Comparison of ENCODE assay signal across 25 cellular contexts in the genomic region with DNA sequence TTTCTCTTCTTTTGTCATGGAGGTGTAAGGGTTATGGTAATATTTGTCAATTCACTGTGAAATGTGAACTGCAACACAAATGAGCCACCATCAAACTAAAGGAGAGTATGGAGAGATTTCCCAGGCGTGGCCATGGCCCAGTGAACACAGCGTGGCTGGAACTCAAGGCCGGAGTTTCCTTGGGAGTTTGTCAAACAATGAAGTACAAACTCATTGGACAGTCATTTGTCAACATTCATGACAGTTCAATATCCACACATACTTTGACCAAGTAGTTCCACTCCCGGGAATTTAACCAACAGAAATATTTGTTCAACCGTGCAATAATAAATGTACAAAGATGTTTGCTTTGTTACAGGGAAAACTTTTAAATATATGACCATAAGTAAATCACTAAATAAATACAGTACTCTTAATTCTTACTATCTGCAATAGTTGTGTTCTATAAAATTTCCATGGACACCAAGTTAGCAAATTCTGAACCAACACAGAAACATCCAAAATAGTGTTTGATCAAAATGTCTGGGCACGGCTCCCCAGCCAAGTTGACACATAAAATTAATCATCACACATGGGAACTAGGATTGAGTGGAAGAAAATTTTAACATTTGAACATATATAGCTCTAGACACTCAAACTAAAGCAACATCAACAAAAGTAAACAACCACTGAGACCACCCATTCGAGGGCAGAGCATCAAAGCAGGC.
DNase-seq lines count a peak whose midpoint lies in the region; ATAC-seq, FAIRE-seq and TF ChIP-seq lines count a peak whose summit lies in the region.
"Had no signal": no experiment of that assay in that cellular context is flagged by ENCODE, and none has a peak within 500 bp of the region (broad histone marks: within the 10 kb centered on the region; RNA-seq: fewer than 3 reads in every experiment).

No MANE protein-coding gene starts in this region.

- H3K4me3 ChIP-seq in right lobe of liver (no peak overlapping the region), prostate gland (no peak overlapping the region)
- H3K4me3 ChIP-seq: GM12878, GM23338 had no signal

- H3K27me3 ChIP-seq in right lobe of liver: peaks cover 0 to 9% of the 10 kb centered on the region in 2 donors
- H3K27me3 ChIP-seq in prostate gland (replicated peaks; ENCODE audit: insufficient read depth): no peaks in the 10 kb centered on the region

- TF ChIP-seq CTCF in right lobe of liver (IDR thresholded peaks at IDR 0.05) (no peak), prostate gland (IDR thresholded peaks at IDR 0.05) (no peak)

- H3K36me3 ChIP-seq in right lobe of liver (no peaks in the 10 kb centered on the region), prostate gland (no peaks in the 10 kb centered on the region)

- peak; percentile 49 for FAIRE-seq in RCC 7860 (lab: Jason Lieb, UNC)
- FAIRE-seq: GM12878 had no signal

- ATAC-seq in right lobe of liver (peak; percentile 90 to 99 (median 96)), HG03457 (IDR thresholded peaks at IDR 0.05; ENCODE audit: unreplicated experiment) (no peak)
- ATAC-seq: GM12878, GM23338, HCT116, PC-3, SK-N-SH treated with all-trans-retinoic acid at 6 μM for 48 hours had no signal

- TF ChIP-seq POLR2A in right lobe of liver (IDR thresholded peaks at IDR 0.05): no peak
- TF ChIP-seq POLR2A in prostate gland (IDR thresholded peaks at IDR 0.05): no peak
- no peak for TF ChIP-seq POLR2A in erythroblast (IDR thresholded peaks at IDR 0.05; ENCODE audit: low read length)

- intact Hi-C loops in right lobe of liver (cut with DNase I): no loop called here
- intact Hi-C loops in prostate gland (cut with DNase I): no loop called here

- DNase-seq in RCC 7860 (ENCODE audit: low spot score) (no peak), iPS-NIHi11 (ENCODE audit: low spot score) (peak; percentile 20), right lobe of liver (peak; percentile 47 to 69 (median 56)), prostate gland (ENCODE audit: low spot score) (peak; percentile 66), erythroblast (lab: John Stamatoyannopoulos, UW) (no peak), GOT3 (lab: John Stamatoyannopoulos, UW) (no peak)
- DNase-seq in stimulated activated naive CD4-positive, alpha-beta T cell treated with Interleukin-2 at 50 U/mL for 16 hours (lab: John Stamatoyannopoulos, UW): no peak
- DNase-seq: COR-L47, DMS153, EL, KBM-7, MV-4-11, NCI-H1417, NCI-H187, NCI-H2107, NCI-H226, NCI-H524 treated with DMSO at 0.1 percent for 48 hours, PC-3, SIG-M5 had no signal

- no peak overlapping the region for H3K27ac ChIP-seq in right lobe of liver
- H3K27ac ChIP-seq in prostate gland: no peak overlapping the region
- H3K27ac ChIP-seq: RWPE1 had no signal

- WGBS in right lobe of liver (ENCODE audit: insufficient coverage, low coverage, low lambda C conversion rate, missing lambda C conversion rate): 37% methylated on average over 6 of the region's 7 CpGs
- 46% methylated on average over 7 of the region's 7 CpGs for WGBS in prostate gland

- H3K9me3 ChIP-seq in right lobe of liver (no peaks in the 10 kb centered on the region), prostate gland (no peaks in the 10 kb centered on the region)

- H3K4me1 ChIP-seq in right lobe of liver: peaks cover 0 to 13% (median 0%) of the 10 kb centered on the region in 4 donors
- no peaks in the 10 kb centered on the region for H3K4me1 ChIP-seq in prostate gland (replicated peaks)

Comparison
In these comparisons a context has a peak if more than half of its experiments do, and no peak if none do; other contexts are left out.
1. DNase-seq: peak in iPS-NIHi11 (single experiment), right lobe of liver (3 of 3) and prostate gland (single experiment); none in RCC 7860 (single experiment), erythroblast (0 of 2), stimulated activated naive CD4-positive, alpha-beta T cell treated with Interleukin-2 at 50 U/mL for 16 hours (single experiment) and GOT3 (single experiment).